ENCODE assay signal across 1 cellular context in the genomic region with DNA sequence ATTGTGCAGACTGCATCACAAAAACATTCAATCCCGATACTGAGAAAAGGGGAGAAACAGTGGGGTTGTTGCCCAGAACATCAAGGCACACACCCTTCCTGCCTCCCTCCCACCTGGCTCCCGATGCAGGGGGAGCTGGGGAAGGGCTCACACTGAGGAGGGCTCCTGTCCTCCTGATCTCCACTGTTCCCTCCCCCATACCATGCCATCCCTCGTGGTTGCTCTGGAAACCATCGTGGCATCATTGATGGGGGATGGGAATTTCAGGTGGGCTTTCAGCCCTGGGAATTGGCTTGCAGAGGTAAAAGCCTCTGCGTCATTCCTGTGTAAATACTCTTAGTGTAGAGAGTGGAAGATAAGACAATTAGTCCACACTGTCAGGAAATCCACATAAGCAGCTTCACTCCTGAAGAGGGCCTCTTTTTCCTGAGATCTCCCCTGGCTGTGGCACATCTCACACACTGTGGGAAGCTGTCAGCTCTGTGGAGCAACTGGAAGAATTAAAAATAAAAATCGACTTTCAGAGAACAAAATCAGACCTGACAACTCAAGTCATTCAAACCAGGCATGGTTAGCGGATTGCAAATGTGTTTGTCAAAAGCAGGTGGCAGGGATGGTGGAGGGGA.
TF ChIP-seq lines count a peak whose summit lies in the region.

No MANE protein-coding gene starts in this region.

TF ChIP-seq in HepG2, 621 proteins besides CTCF, POLR2A, EP300 and RAD21 (continued from another document):
- TF ChIP-seq SALL1 (CRISPR knock-in tag; IDR thresholded peaks at IDR 0.05) (no peak), TARDBP (CRISPR knock-in tag; IDR thresholded peaks at IDR 0.05) (no peak), KMT2A (CRISPR knock-in tag; IDR thresholded peaks at IDR 0.05) (no peak), MAZ (IDR thresholded peaks at IDR 0.05; ENCODE audit: borderline replicate concordance, low read depth, low read length) (no peak), MAZ (CRISPR knock-in tag; IDR thresholded peaks at IDR 0.05; ENCODE audit: low read depth) (no peak), PLRG1 (conservative IDR thresholded peaks at IDR 0.05) (no peak), GTF2F1 (IDR thresholded peaks at IDR 0.05; ENCODE audit: low read length) (no peak), NR3C1 (CRISPR knock-in tag; IDR thresholded peaks at IDR 0.05) (no peak)
- TF ChIP-seq, protein P1, sequence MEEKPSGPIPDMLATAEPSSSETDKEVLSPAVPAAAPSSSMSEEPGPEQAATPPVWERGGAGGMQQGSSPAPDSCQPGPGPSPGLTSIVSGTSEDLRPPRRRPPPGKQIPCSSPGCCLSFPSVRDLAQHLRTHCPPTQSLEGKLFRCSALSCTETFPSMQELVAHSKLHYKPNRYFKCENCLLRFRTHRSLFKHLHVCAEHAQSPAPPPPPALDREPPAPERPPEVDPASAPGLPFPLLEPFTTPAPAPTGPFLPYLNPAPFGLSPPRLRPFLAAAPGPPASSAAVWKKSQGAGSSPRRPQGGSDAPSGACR (CRISPR knock-in tag; IDR thresholded peaks at IDR 0.05): no peak
- TF ChIP-seq, protein P2, sequence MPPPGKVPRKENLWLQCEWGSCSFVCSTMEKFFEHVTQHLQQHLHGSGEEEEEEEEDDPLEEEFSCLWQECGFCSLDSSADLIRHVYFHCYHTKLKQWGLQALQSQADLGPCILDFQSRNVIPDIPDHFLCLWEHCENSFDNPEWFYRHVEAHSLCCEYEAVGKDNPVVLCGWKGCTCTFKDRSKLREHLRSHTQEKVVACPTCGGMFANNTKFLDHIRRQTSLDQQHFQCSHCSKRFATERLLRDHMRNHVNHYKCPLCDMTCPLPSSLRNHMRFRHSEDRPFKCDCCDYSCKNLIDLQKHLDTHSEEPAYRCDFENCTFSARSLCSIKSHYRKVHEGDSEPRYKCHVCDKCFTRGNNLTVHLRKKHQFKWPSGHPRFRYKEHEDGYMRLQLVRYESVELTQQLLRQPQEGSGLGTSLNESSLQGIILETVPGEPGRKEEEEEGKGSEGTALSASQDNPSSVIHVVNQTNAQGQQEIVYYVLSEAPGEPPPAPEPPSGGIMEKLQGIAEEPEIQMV (CRISPR knock-in tag; IDR thresholded peaks at IDR 0.05; ENCODE audit: low read depth): no peak
- TF ChIP-seq, protein P3, sequence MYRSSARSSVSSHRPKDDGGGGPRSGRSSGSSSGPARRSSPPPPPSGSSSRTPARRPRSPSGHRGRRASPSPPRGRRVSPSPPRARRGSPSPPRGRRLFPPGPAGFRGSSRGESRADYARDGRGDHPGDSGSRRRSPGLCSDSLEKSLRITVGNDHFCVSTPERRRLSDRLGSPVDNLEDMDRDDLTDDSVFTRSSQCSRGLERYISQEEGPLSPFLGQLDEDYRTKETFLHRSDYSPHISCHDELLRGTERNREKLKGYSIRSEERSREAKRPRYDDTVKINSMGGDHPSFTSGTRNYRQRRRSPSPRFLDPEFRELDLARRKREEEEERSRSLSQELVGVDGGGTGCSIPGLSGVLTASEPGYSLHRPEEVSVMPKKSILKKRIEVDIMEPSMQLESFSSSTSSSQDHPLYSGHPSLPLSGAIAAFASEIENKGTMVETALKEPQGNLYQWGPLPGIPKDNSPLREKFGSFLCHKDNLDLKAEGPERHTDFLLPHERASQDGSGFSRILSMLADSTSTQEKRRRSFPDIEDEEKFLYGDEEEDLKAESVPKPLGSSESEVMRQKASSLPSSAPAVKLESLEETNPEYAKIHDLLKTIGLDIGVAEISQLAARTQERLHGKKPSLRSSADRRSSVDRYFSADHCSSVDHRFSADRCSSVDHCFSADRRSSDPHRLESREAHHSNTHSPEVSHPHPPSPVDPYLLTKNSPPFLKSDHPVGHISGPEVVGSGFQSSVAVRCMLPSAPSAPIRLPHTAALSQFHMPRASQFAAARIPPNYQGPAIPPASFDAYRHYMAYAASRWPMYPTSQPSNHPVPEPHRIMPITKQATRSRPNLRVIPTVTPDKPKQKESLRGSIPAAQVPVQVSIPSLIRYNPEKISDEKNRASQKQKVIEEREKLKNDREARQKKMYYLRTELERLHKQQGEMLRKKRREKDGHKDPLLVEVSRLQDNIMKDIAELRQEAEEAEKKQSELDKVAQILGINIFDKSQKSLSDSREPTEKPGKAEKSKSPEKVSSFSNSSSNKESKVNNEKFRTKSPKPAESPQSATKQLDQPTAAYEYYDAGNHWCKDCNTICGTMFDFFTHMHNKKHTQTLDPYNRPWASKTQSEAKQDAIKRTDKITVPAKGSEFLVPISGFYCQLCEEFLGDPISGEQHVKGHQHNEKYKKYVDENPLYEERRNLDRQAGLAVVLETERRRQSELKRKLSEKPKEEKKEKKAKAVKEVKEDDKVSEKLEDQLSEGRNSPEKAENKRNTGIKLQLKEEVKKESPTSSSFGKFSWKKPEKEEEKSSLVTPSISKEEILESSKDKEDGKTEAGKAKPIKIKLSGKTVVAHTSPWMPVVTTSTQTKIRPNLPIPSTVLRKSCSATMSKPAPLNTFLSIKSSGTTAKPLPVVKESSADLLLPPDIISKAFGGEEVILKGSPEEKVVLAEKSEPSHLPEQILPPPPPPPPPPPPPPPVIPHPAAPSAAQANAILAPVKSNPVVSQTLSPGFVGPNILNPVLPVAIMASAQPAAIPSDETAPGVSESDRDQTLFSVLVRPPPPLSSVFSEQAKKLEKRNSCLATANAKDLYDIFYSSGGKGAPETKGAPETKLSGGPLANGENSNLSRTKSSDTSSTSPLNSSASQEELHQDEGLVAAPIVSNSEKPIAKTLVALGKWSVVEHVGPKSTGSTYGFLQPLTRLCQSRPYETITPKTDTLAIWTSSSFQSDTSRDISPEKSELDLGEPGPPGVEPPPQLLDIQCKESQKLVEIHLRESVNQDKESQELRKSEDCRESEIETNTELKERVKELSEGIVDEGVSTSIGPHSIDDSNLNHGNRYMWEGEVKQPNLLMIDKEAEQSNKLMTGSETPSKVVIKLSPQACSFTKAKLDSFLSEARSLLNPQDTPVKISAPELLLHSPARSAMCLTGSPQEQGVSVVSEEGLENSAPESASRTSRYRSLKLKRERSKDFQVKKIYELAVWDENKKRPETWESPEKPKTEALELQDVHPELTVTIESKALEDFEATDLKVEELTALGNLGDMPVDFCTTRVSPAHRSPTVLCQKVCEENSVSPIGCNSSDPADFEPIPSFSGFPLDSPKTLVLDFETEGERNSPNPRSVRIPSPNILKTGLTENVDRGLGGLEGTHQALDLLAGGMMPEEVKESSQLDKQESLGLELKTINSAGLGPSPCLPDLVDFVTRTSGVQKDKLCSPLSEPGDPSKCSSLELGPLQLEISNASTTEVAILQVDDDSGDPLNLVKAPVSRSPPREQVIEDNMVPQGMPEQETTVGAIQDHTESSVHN (CRISPR knock-in tag; IDR thresholded peaks at IDR 0.05): no peak
- TF ChIP-seq, protein P4, sequence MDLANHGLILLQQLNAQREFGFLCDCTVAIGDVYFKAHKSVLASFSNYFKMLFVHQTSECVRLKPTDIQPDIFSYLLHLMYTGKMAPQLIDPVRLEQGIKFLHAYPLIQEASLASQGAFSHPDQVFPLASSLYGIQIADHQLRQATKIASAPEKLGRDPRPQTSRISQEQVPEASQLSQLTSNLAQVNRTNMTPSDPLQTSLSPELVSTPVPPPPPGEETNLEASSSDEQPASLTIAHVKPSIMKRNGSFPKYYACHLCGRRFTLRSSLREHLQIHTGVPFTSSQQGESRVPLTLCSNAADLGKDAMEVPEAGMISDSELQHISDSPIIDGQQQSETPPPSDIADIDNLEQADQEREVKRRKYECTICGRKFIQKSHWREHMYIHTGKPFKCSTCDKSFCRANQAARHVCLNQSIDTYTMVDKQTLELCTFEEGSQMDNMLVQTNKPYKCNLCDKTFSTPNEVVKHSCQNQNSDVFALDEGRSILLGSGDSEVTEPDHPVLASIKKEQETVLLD (CRISPR knock-in tag; IDR thresholded peaks at IDR 0.05; ENCODE audit: low read depth): no peak
